ENCODE assay signal across 13 cellular contexts in the genomic region with DNA sequence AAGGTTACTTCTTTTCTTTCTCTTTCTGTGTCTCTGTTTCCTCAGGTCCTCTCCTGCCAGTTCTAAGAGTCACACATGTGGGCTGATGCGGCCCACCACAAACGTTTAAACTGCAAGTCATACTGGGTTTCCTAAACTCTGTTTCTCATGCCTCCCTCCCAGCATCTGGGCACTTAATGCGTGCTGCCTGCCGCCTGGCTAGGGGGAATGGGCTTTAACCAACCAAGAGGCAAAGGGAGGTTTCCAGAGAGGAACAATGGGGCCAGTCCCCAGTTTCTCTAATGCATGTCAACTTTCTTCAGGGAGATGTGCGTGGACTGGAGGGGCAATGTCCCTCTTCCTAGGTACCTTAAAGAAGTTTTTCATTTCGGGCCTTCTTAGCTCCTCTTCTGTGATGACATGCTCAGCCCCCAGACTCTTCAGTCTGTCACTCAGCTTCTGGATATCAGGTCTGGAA. TPM values are rescaled to one million over a fixed set of nuclear protein-coding genes. Genes with fewer than 3 reads are reported as not detected.
DNase-seq lines count a peak whose midpoint lies in the region; ATAC-seq and TF ChIP-seq lines count a peak whose summit lies in the region.
"Had no signal": no experiment of that assay in that cellular context is flagged by ENCODE, and none has a peak within 500 bp of the region (broad histone marks: within the 10 kb centered on the region; RNA-seq: fewer than 3 reads in every experiment).

No MANE protein-coding gene starts in this region.

- H3K4me3 ChIP-seq in heart right ventricle = no peak overlapping the region
- H3K4me3 ChIP-seq in WERI-Rb-1 (ENCODE audit: low read depth, low read length) = no peak overlapping the region
- no peak overlapping the region for H3K4me3 ChIP-seq in left lung
- no peak overlapping the region for H3K4me3 ChIP-seq in upper lobe of left lung
- H3K4me3 ChIP-seq: GM12878, lung had no signal

- H3K4me1 ChIP-seq in heart right ventricle (peaks cover 3 to 16% (median 11%) of the 10 kb centered on the region in 9 donors), left lung (peaks cover 0 to 17% of the 10 kb centered on the region in 2 donors), upper lobe of left lung (peaks cover 12 to 18% (median 13%) of the 10 kb centered on the region in 4 donors)

- TF ChIP-seq EP300 in upper lobe of left lung (IDR thresholded peaks at IDR 0.05) = no peak

- no peak for TF ChIP-seq POLR2A in upper lobe of left lung (IDR thresholded peaks at IDR 0.05)

- DNase-seq in heart right ventricle (no peak), Right ventricle myocardium superior (no peak), WERI-Rb-1 (no peak), left lung (no peak), upper lobe of left lung (no peak), NOMO-1 treated with DMSO at 0.1 percent for 48 hours (lab: John Stamatoyannopoulos, UW; ENCODE audit: unreplicated experiment) (no peak), NCI-H1417 (lab: John Stamatoyannopoulos, UW) (no peak)
- DNase-seq: activated CD4-positive, alpha-beta T cell treated with anti-CD3 and anti-CD28 coated beads for 4 hours; caudate nucleus; hypothalamus had no signal

- H3K9me3 ChIP-seq in heart right ventricle (no peaks in the 10 kb centered on the region), WERI-Rb-1 (ENCODE audit: severe bottlenecking) (no peaks in the 10 kb centered on the region), left lung (no peaks in the 10 kb centered on the region), upper lobe of left lung (no peaks in the 10 kb centered on the region)

- no peak for ATAC-seq in heart right ventricle
- no peak for ATAC-seq in Right ventricle myocardium superior (ENCODE audit: poor library complexity)
- no peak for ATAC-seq in left lung
- ATAC-seq in upper lobe of left lung (ENCODE audit: low FRiP score in 2 of 2) = no peak
- no peak for ATAC-seq in HG03175 (IDR thresholded peaks at IDR 0.05; ENCODE audit: unreplicated experiment)
- ATAC-seq: GM12878 had no signal

- intact Hi-C loops in heart right ventricle (cut with DNase I) (loop anchor here (2.0 to 10.0 kb wide), 14 partner anchors 19 to 419 kb away; no protein-coding TSS in a partner anchor), Right ventricle myocardium superior (cut with DNase I) (loop anchor here (2.0 to 10.0 kb wide), 3 partner anchors 167 to 417 kb away; no protein-coding TSS in a partner anchor), left lung (cut with DNase I) (loop anchor here in 1 of 2 donors (10.0 kb wide), 1 partner anchor 317 kb away; no protein-coding TSS in a partner anchor)

- TF ChIP-seq CTCF in heart right ventricle (IDR thresholded peaks at IDR 0.05) (no peak), WERI-Rb-1 (IDR thresholded peaks at IDR 0.05; ENCODE audit: low read depth, low read length) (no peak), left lung (IDR thresholded peaks at IDR 0.05) (no peak), upper lobe of left lung (IDR thresholded peaks at IDR 0.05) (no peak)

- H3K27ac ChIP-seq in heart right ventricle = peak overlapping the region in 8 of 10 donors; percentile 64 to 83 (median 78)
- peak overlapping the region; percentile 48 for H3K27ac ChIP-seq in WERI-Rb-1
- H3K27ac ChIP-seq in left lung = peak overlapping the region; percentile 71 to 87
- peak overlapping the region; percentile 72 to 90 (median 80) for H3K27ac ChIP-seq in upper lobe of left lung

- H3K36me3 ChIP-seq in heart right ventricle (peaks cover 0 to 92% (median 22%) of the 10 kb centered on the region in 9 donors), WERI-Rb-1 (peaks cover 65% of the 10 kb centered on the region), left lung (peaks cover 0 to 48% of the 10 kb centered on the region in 2 donors), upper lobe of left lung (peaks cover 0 to 67% (median 14%) of the 10 kb centered on the region in 4 donors)

- WGBS in heart right ventricle, 2 donors = 88 to 92% methylated on average over 6 of the region's 6 CpGs
- WGBS in upper lobe of left lung, 2 donors = 85% methylated on average over 6 of the region's 6 CpGs

- H3K27me3 ChIP-seq in heart right ventricle (no peaks in the 10 kb centered on the region), WERI-Rb-1 (ENCODE audit: insufficient read depth, low read depth, severe bottlenecking) (no peaks in the 10 kb centered on the region), left lung (no peaks in the 10 kb centered on the region), upper lobe of left lung (no peaks in the 10 kb centered on the region)

RNA-seq across cellular contexts. Expression of a gene that starts 19.9 kb away (rescaled TPM):
- total RNA-seq in heart right ventricle = 10 to 100 TPM; 40.8 to 67.8 (median 49.0) TPM
- 10 to 100 TPM; 42.4 to 64.6 TPM for polyA plus RNA-seq in heart right ventricle
- total RNA-seq in Right ventricle myocardium superior = 50.9 TPM
- 10 to 100 TPM; 66.0 to 70.0 TPM for total RNA-seq in left lung
- 100 to 1,000 TPM in 1 of 6 donors, 10 to 100 TPM in 5; 47.6 to 117 (median 74.0) TPM for total RNA-seq in upper lobe of left lung

RNA-seq across cellular contexts. Expression of a gene that starts 29.1 kb away (rescaled TPM):
- 10 to 100 TPM; 27.8 to 45.6 (median 38.7) TPM for total RNA-seq in heart right ventricle
- 10 to 100 TPM; 31.1 to 39.9 TPM for polyA plus RNA-seq in heart right ventricle
- total RNA-seq in Right ventricle myocardium superior = 33.1 TPM
- total RNA-seq in left lung = 10 to 100 TPM; 19.2 to 20.6 TPM
- 10 to 100 TPM; 16.7 to 30.1 (median 18.5) TPM for total RNA-seq in upper lobe of left lung

RNA-seq across cellular contexts. Expression of a gene that starts 34.7 kb away (rescaled TPM):
- total RNA-seq in heart right ventricle (10 to 100 TPM in 8 of 10 donors, 1 to 10 TPM in 2; 8.6 to 29.8 (median 14.5) TPM), Right ventricle myocardium superior (22.1 TPM), left lung (10 to 100 TPM; 28.8 to 45.4 TPM), upper lobe of left lung (10 to 100 TPM; 44.5 to 87.2 (median 70.1) TPM)
- polyA plus RNA-seq in heart right ventricle = 10 to 100 TPM; 13.5 to 15.7 TPM
